10 cellular contexts compared by ENCODE assay signal in genomic region chr2:10844083-10844482, GRCh38. TPM values are rescaled to one million over a fixed set of nuclear protein-coding genes. Genes with fewer than 3 reads are reported as not detected.
DNase-seq lines count a peak whose midpoint lies in the region; ATAC-seq and TF ChIP-seq lines count a peak whose summit lies in the region.
"Had no signal": no experiment of that assay in that cellular context is flagged by ENCODE, and none has a peak within 500 bp of the region (broad histone marks: within the 10 kb centered on the region; RNA-seq: fewer than 3 reads in every experiment).

No MANE protein-coding gene starts in this region.

- DNase-seq in Calu3 (peak; percentile 65), NCI-H69 (lab: John Stamatoyannopoulos, UW) (peak; percentile 78), epithelial cell of proximal tubule (ENCODE audit: low read depth) (peak; percentile 64), NCI-H1048 (lab: John Stamatoyannopoulos, UW) (no peak), spleen (no peak)
- DNase-seq in effector memory CD4-positive, alpha-beta T cell, result no peak
- DNase-seq: DND-41, naive B cell had no signal

- H3K27me3 ChIP-seq in effector memory CD4-positive, alpha-beta T cell (replicated peaks; ENCODE audit: control insufficient read depth, insufficient read depth, low read length, poor library complexity, severe bottlenecking), result no peaks in the 10 kb centered on the region
- peaks cover 0 to 21% (median 0%) of the 10 kb centered on the region in 7 donors for H3K27me3 ChIP-seq in spleen (replicated peaks in 1 of 7)

- no peak for TF ChIP-seq POLR2A in spleen (IDR thresholded peaks at IDR 0.05)

- H3K27ac Mint-ChIP-seq in Calu3 (ENCODE audit: unreplicated experiment), result no peak overlapping the region
- H3K27ac Mint-ChIP-seq: naive B cell had no signal

- ATAC-seq in GM19395 (IDR thresholded peaks at IDR 0.05; ENCODE audit: unreplicated experiment), result no peak

- peak overlapping the region; percentile 45 for H3K27ac ChIP-seq in mesodermal cell (ENCODE audit: low read depth, low read length, severe bottlenecking)
- no peak overlapping the region for H3K27ac ChIP-seq in effector memory CD4-positive, alpha-beta T cell (ENCODE audit: insufficient read depth, low read length, poor library complexity, severe bottlenecking)
- no peak overlapping the region for H3K27ac ChIP-seq in spleen

- peaks cover 27% of the 10 kb centered on the region for H3K9me3 ChIP-seq in mesodermal cell (ENCODE audit: control insufficient read depth, low read length)
- H3K9me3 ChIP-seq in effector memory CD4-positive, alpha-beta T cell (ENCODE audit: control insufficient read depth, low read length), result peaks cover 14% of the 10 kb centered on the region
- peaks cover 0 to 31% (median 26%) of the 10 kb centered on the region in 8 donors for H3K9me3 ChIP-seq in spleen

- no peak overlapping the region for H3K4me3 Mint-ChIP-seq in Calu3 (ENCODE audit: low read depth, unreplicated experiment)
- H3K4me3 Mint-ChIP-seq: naive B cell had no signal

- CTCF ChIA-PET in Calu3 (lab: Charles Lee), result interaction anchor here (0.6 to 0.8 kb wide), 3 partner anchors 9 to 288 kb away, joined by 3 to 5 read pairs (median 4); no protein-coding TSS in a partner anchor

- intact Hi-C loops in Calu3 (cut with micrococcal nuclease; ENCODE audit: unreplicated experiment) (no loop called here), spleen (cut with DNase I; ENCODE audit: low total_unique reads) (no loop called here)

- H3K36me3 Mint-ChIP-seq in Calu3 (ENCODE audit: insufficient read depth, unreplicated experiment), result peaks cover 7% of the 10 kb centered on the region

- no peak for TF ChIP-seq CTCF in Calu3 (IDR thresholded peaks at IDR 0.05; ENCODE audit: unreplicated experiment)
- no peak for TF ChIP-seq CTCF in epithelial cell of proximal tubule (conservative IDR thresholded peaks at IDR 0.05; ENCODE audit: low read depth, low read length)
- TF ChIP-seq CTCF in spleen (IDR thresholded peaks at IDR 0.05 in 8 of 11, conservative IDR thresholded peaks at IDR 0.05 in 3 of 11), result no peak

- WGBS in mesodermal cell (ENCODE audit: insufficient coverage in 2 of 2), 2 experiments, result 26 to 35% methylated on average over 11 of the region's 12 CpGs
- WGBS in spleen, 5 donors, result 35 to 47% (median 36%) methylated on average over 11 to 12 of the region's 12 CpGs

- H3K36me3 ChIP-seq in mesodermal cell (ENCODE audit: control insufficient read depth, insufficient read depth, low read length) (no peaks in the 10 kb centered on the region), spleen (no peaks in the 10 kb centered on the region)
- no peaks in the 10 kb centered on the region for H3K36me3 ChIP-seq in effector memory CD4-positive, alpha-beta T cell (ENCODE audit: control insufficient read depth, insufficient read depth, low read length)

- H3K9me3 Mint-ChIP-seq in Calu3 (ENCODE audit: low read depth, unreplicated experiment), result peaks cover 7% of the 10 kb centered on the region

- no TSS peak for BruUV-seq in Calu3 (replicated peaks; lab: Mats Ljungman, UMichigan)

- peaks cover 69% of the 10 kb centered on the region for H3K27me3 Mint-ChIP-seq in Calu3 (ENCODE audit: unreplicated experiment)

- peaks cover 12% of the 10 kb centered on the region for H3K4me1 Mint-ChIP-seq in Calu3 (ENCODE audit: low read depth, unreplicated experiment)
- H3K4me1 Mint-ChIP-seq: naive B cell had no signal

- peak overlapping the region; percentile 5 for H3K4me3 ChIP-seq in epithelial cell of proximal tubule (ENCODE audit: low read depth, low read length)
- H3K4me3 ChIP-seq in mesodermal cell (ENCODE audit: extremely low read depth, insufficient read depth, low read length, poor library complexity, severe bottlenecking), result no peak overlapping the region
- no peak overlapping the region for H3K4me3 ChIP-seq in effector memory CD4-positive, alpha-beta T cell (ENCODE audit: insufficient read depth, low read depth, low read length, poor library complexity, severe bottlenecking)
- H3K4me3 ChIP-seq in spleen, result no peak overlapping the region

- H3K4me1 ChIP-seq in mesodermal cell (ENCODE audit: control insufficient read depth, insufficient read depth, low read length, poor library complexity, severe bottlenecking), result peaks cover 4% of the 10 kb centered on the region
- no peaks in the 10 kb centered on the region for H3K4me1 ChIP-seq in effector memory CD4-positive, alpha-beta T cell (ENCODE audit: control insufficient read depth, insufficient read depth, low read length, poor library complexity, severe bottlenecking)
- no peaks in the 10 kb centered on the region for H3K4me1 ChIP-seq in spleen

RNA-seq across cellular contexts. Expression of gene PDIA6, which starts 31.5 kb away (rescaled TPM):
- total RNA-seq in Calu3 (2022) (313 and 317 TPM in 2 replicates), epithelial cell of proximal tubule (400 and 406 TPM in 2 replicates), spleen (100 to 1,000 TPM; 100 to 164 (median 131) TPM)
- polyA plus RNA-seq in mesodermal cell (2013, experiment 1 of 2), result 538 TPM
- polyA plus RNA-seq in mesodermal cell (2013, experiment 2 of 2), result 541 TPM
- polyA plus RNA-seq in spleen, result 10 to 100 TPM; 29.7 to 60.5 (median 56.0) TPM

Comparison
In these comparisons a context has a peak if more than half of its experiments do, and no peak if none do; other contexts are left out.
1. DNase-seq: peak in Calu3 (single experiment), NCI-H69 (single experiment) and epithelial cell of proximal tubule (single experiment); none in effector memory CD4-positive, alpha-beta T cell (0 of 3), NCI-H1048 (single experiment) and spleen (single experiment).